1 cellular context compared by ENCODE assay signal in genomic region chr2:28869494-28870145, GRCh38.
TF ChIP-seq lines count a peak whose summit lies in the region.

No MANE protein-coding gene starts in this region.

TF ChIP-seq in HepG2, 621 proteins besides CTCF, POLR2A, EP300 and RAD21 (continued from another document):
- no peak for TF ChIP-seq RFXAP (CRISPR knock-in tag; IDR thresholded peaks at IDR 0.05; ENCODE audit: borderline replicate concordance)
- no peak for TF ChIP-seq RARA (CRISPR knock-in tag; IDR thresholded peaks at IDR 0.05)
- no peak for TF ChIP-seq YEATS4 (CRISPR knock-in tag; IDR thresholded peaks at IDR 0.05; ENCODE audit: borderline replicate concordance)
- TF ChIP-seq ZNF543 (CRISPR knock-in tag; IDR thresholded peaks at IDR 0.05), result peak; percentile 23; the same call in 1 of the 2 replicates
- TF ChIP-seq FOSL2 (CRISPR knock-in tag; IDR thresholded peaks at IDR 0.05), result no peak
- TF ChIP-seq ZNF335 (CRISPR knock-in tag; IDR thresholded peaks at IDR 0.05), result no peak
- TF ChIP-seq MATR3 (CRISPR knock-in tag; IDR thresholded peaks at IDR 0.05), result no peak
- no peak for TF ChIP-seq ZNF263 (CRISPR knock-in tag; IDR thresholded peaks at IDR 0.05)
- no peak for TF ChIP-seq ETV6 (CRISPR knock-in tag; conservative IDR thresholded peaks at IDR 0.05)
- no peak for TF ChIP-seq ZNF230 (CRISPR knock-in tag; IDR thresholded peaks at IDR 0.05)
- no peak for TF ChIP-seq MEF2D (CRISPR knock-in tag; IDR thresholded peaks at IDR 0.05)
- TF ChIP-seq ZBTB26 (CRISPR knock-in tag; IDR thresholded peaks at IDR 0.05; ENCODE audit: borderline replicate concordance), result no peak
- TF ChIP-seq MTF2 (CRISPR knock-in tag; IDR thresholded peaks at IDR 0.05; ENCODE audit: borderline replicate concordance), result peak; percentile 96
- TF ChIP-seq FOSL1 (CRISPR knock-in tag; IDR thresholded peaks at IDR 0.05; ENCODE audit: borderline replicate concordance), result no peak
- no peak for TF ChIP-seq ZNF607 (CRISPR knock-in tag; IDR thresholded peaks at IDR 0.05; ENCODE audit: borderline replicate concordance)
- no peak for TF ChIP-seq KDM2A (CRISPR knock-in tag; IDR thresholded peaks at IDR 0.05; ENCODE audit: borderline replicate concordance, low read depth)
- 0 out of 2 replicates have a peak, but pooled peaks have one; percentile 17 for TF ChIP-seq ZNF30 (CRISPR knock-in tag; IDR thresholded peaks at IDR 0.05)
- TF ChIP-seq MXD3 (CRISPR knock-in tag; IDR thresholded peaks at IDR 0.05), result no peak
- no peak for TF ChIP-seq CSRNP1 (CRISPR knock-in tag; IDR thresholded peaks at IDR 0.05)
- TF ChIP-seq ZSCAN30 (CRISPR knock-in tag; IDR thresholded peaks at IDR 0.05), result no peak
- no peak for TF ChIP-seq ZNF432 (CRISPR knock-in tag; IDR thresholded peaks at IDR 0.05; ENCODE audit: borderline replicate concordance)
- TF ChIP-seq RERE (CRISPR knock-in tag; IDR thresholded peaks at IDR 0.05; ENCODE audit: low read depth), result no peak
